1 cellular context compared by ENCODE assay signal in the genomic region with DNA sequence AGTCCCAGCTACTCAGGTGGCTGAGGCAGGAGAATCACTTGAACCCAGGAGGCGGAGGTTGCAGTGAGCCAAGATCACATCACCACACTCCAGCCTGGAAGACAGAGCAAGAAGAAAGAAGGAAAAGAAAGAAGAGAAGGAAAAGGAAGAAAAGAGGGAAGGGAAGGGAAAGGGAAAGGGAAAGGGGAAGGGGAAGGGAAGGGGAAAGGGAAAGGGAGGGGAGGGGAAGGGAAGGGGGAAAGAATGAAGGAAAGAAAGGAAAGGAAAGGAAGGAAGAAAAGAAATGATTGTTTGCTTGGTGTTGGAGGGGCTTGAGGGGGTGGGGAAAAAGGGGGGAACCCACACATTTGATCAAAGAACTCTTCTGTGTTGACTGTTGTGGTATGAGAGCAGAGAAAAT.
A peak's percentile ranks its signal among the peaks of the same experiment; 100 is the strongest.
TF ChIP-seq lines count a peak whose summit lies in the region.

No MANE protein-coding gene starts in this region.

TF ChIP-seq in K562, 482 proteins besides CTCF, POLR2A, EP300 and RAD21:
- TF ChIP-seq NFRKB (IDR thresholded peaks at IDR 0.05; ENCODE audit: low read depth) (no peak), ZNF512 (tag; IDR thresholded peaks at IDR 0.05) (peak; percentile 70), ZNF133 (CRISPR knock-in tag; IDR thresholded peaks at IDR 0.05) (no peak), HMGXB4 (CRISPR knock-in tag; IDR thresholded peaks at IDR 0.05) (no peak), BRF1 (IDR thresholded peaks at IDR 0.05; ENCODE audit: borderline replicate concordance, extremely low read depth, insufficient read length) (no peak)
TF ChIP-seq in K562: peak in this region for 1.
